ENCODE assay signal across 8 cellular contexts in genomic region chr3:8110966-8111798, GRCh38.
A peak's percentile ranks its signal among the peaks of the same experiment; 100 is the strongest.
DNase-seq lines count a peak whose midpoint lies in the region; ATAC-seq, FAIRE-seq and TF ChIP-seq lines count a peak whose summit lies in the region.

No MANE protein-coding gene starts in this region.

- peak; percentile 84 for DNase-seq in ELF-1 (ENCODE audit: low read depth, low spot score)
- DNase-seq in HT1080 (ENCODE audit: low read depth) = peak; percentile 83
- peak; percentile 64 for DNase-seq in RPMI8226
- DNase-seq in activated naive CD4-positive, alpha-beta T cell (lab: John Stamatoyannopoulos, UW) = peak in 3 of 4 experiments; percentile 6 to 14 (median 9)
- DNase-seq in germinal center (ENCODE audit: low spot score) = peak; percentile 37
- peak in 3 of 6 donors; percentile 17 to 67 (median 26) for DNase-seq in pancreas
- no peak for DNase-seq in upper lobe of right lung

- H3K36me3 ChIP-seq in pancreas = no peaks in the 10 kb centered on the region
- H3K36me3 ChIP-seq in upper lobe of right lung = no peaks in the 10 kb centered on the region

- 19 to 24% methylated on average over 14 of the region's 14 CpGs for WGBS in pancreas, 2 donors

- H3K4me3 ChIP-seq in pancreas (peak overlapping the region in 1 of 4 donors; percentile 9), upper lobe of right lung (peak overlapping the region; percentile 21)

- H3K9me3 ChIP-seq in pancreas = no peaks in the 10 kb centered on the region
- H3K9me3 ChIP-seq in upper lobe of right lung = no peaks in the 10 kb centered on the region

- intact Hi-C loops in pancreas (cut with DNase I) (no loop called here), upper lobe of right lung (cut with DNase I) (no loop called here)

- peak; percentile 92 for ATAC-seq in GM21528 (IDR thresholded peaks at IDR 0.05; ENCODE audit: low FRiP score, unreplicated experiment)
- ATAC-seq in pancreas = peak; percentile 81 to 99 (median 95)
- peak; percentile 95 for ATAC-seq in upper lobe of right lung

- no peak overlapping the region for H3K27ac ChIP-seq in pancreas
- no peak overlapping the region for H3K27ac ChIP-seq in upper lobe of right lung

- TF ChIP-seq CTCF in pancreas (IDR thresholded peaks at IDR 0.05) (peak; percentile 31 to 70 (median 50)), upper lobe of right lung (IDR thresholded peaks at IDR 0.05) (peak; percentile 77)

- no peak for FAIRE-seq in pancreas (lab: Jason Lieb, UNC)

- H3K4me1 ChIP-seq in pancreas (no peaks in the 10 kb centered on the region), upper lobe of right lung (peaks cover 8% of the 10 kb centered on the region)

- H3K27me3 ChIP-seq in pancreas = no peaks in the 10 kb centered on the region
- no peaks in the 10 kb centered on the region for H3K27me3 ChIP-seq in upper lobe of right lung
